9 cellular contexts compared by ENCODE assay signal in genomic region chr3:94136133-94136532, GRCh38.
"Had no signal": no experiment of that assay in that cellular context is flagged by ENCODE, and none has a peak within 500 bp of the region (broad histone marks: within the 10 kb centered on the region; RNA-seq: fewer than 3 reads in every experiment).

No MANE protein-coding gene starts in this region.

- H3K4me1 ChIP-seq: HAP-1 had no signal

- ATAC-seq: HCT116, HepG2 had no signal

- H3K4me3 ChIP-seq: GM23248, HAP-1 had no signal

- H3K36me3 ChIP-seq: HAP-1 had no signal

- DNase-seq: GM23248, GOT3, H7, KG1 had no signal

- H3K9ac ChIP-seq: GM23248 had no signal

- H3K9me3 ChIP-seq: HAP-1 had no signal

- H2AFZ ChIP-seq: GM23248 had no signal

- H3K27me3 Mint-ChIP-seq: IgD-negative memory B cell had no signal

- H3K4me3 Mint-ChIP-seq: IgD-negative memory B cell had no signal

- H3K27ac ChIP-seq: GM23248, HL-60 had no signal

- FAIRE-seq: HepG2 had no signal
